1 cellular context compared by ENCODE assay signal in the genomic region with DNA sequence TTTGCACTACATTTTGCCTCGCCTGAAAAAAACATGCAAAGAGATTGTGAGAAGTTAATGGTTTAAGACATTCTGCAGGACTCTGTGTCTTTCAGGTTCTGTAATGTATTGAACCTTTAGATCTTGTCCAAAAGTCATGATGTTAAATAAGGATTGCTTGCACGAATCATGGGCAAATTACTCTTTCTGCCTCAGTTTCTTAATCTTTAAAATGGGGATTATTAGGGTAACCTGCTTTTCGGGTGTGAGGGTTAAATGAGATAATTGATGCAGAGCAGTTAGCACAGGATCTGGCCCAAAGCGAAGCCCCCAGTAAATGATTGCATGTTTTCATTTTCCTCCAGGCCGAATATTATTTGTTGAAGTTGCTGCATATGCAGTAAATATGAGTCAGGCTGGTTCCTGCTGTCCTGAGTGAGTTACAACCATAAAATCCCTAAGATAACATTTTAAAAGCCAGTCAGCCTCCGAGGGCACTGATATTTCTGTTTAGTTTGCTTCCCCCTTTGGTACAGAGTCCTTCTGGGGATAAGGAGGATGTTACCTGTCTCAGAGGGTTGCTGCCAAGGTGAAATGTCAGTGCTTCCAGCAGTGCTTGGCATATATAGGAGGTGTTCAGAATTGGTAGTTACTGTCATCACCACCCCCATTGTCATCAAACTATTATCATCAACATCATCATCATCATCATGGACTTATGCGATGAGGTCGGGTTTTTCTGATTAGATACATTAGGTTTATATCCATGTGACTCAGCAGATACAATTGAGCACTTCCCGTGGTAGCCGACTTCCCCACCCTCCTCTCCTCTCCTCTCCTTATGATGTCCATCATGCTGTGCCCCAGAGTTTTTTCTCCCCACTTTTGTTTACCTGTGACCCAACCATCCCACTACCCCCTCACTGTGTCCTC.
TF ChIP-seq lines count a peak whose summit lies in the region.

No MANE protein-coding gene starts in this region.

TF ChIP-seq in IMR-90, 13 proteins besides CTCF, POLR2A, EP300 and RAD21:
- TF ChIP-seq RFX5 (IDR thresholded peaks at IDR 0.05; ENCODE audit: low read depth, low read length) (no peak), BHLHE40 (IDR thresholded peaks at IDR 0.05; ENCODE audit: low read depth, low read length) (no peak), NFE2L2 (IDR thresholded peaks at IDR 0.05; ENCODE audit: low read depth, low read length) (peak; percentile 32; the same call in 1 of the 2 replicates), RCOR1 (IDR thresholded peaks at IDR 0.05; ENCODE audit: insufficient replicate concordance, low read length) (no peak), MAFK (IDR thresholded peaks at IDR 0.05; ENCODE audit: low read depth, low read length) (peak; percentile 37; the same call in 1 of the 2 replicates), SMC3 (IDR thresholded peaks at IDR 0.05; ENCODE audit: low read depth, low read length) (no peak), MAZ (IDR thresholded peaks at IDR 0.05; ENCODE audit: borderline replicate concordance, low read depth, low read length) (no peak), FOS (IDR thresholded peaks at IDR 0.05; ENCODE audit: low read depth, low read length) (no peak), MXI1 (IDR thresholded peaks at IDR 0.05; ENCODE audit: borderline replicate concordance, low read depth, low read length) (no peak), CHD1 (IDR thresholded peaks at IDR 0.05; ENCODE audit: low read depth, low read length) (no peak), ELK1 (IDR thresholded peaks at IDR 0.05; ENCODE audit: borderline replicate concordance, low read depth, low read length) (no peak), CEBPB (IDR thresholded peaks at IDR 0.05; ENCODE audit: low read depth, low read length) (no peak)
- TF ChIP-seq, protein P1, sequence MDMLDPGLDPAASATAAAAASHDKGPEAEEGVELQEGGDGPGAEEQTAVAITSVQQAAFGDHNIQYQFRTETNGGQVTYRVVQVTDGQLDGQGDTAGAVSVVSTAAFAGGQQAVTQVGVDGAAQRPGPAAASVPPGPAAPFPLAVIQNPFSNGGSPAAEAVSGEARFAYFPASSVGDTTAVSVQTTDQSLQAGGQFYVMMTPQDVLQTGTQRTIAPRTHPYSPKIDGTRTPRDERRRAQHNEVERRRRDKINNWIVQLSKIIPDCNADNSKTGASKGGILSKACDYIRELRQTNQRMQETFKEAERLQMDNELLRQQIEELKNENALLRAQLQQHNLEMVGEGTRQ (IDR thresholded peaks at IDR 0.05; ENCODE audit: low read depth, low read length) = no peak
TF ChIP-seq in IMR-90: peak in this region for 2.
